In genomic region chr14:24425704-24426103, GRCh38 we compare ENCODE assay signal across 7 cellular contexts. TPM values are rescaled to one million over a fixed set of nuclear protein-coding genes. Genes with fewer than 3 reads are reported as not detected.
A peak's percentile ranks its signal among the peaks of the same experiment; 100 is the strongest.
DNase-seq lines count a peak whose midpoint lies in the region; ATAC-seq and TF ChIP-seq lines count a peak whose summit lies in the region.
"Had no signal": no experiment of that assay in that cellular context is flagged by ENCODE, and none has a peak within 500 bp of the region (broad histone marks: within the 10 kb centered on the region; RNA-seq: fewer than 3 reads in every experiment).

No MANE protein-coding gene starts in this region.

- no peaks in the 10 kb centered on the region for H3K36me3 Mint-ChIP-seq in stimulated activated naive CD8-positive, alpha-beta T cell treated with anti-CD3 and anti-CD28 coated beads, Interleukin-15, Interleukin-2, amounts not matched to agents 100 ng/mL and 50 ng/mL, for 24 hours (ENCODE audit: low read depth)

- TF ChIP-seq CTCF in epithelial cell of esophagus (IDR thresholded peaks at IDR 0.05; ENCODE audit: insufficient read depth, low read depth, low read length, missing control alignments): no peak

- H3K18ac ChIP-seq in mesendoderm (ENCODE audit: low read length): no peak overlapping the region

- intact Hi-C loops in aorta (cut with DNase I): no loop called here

- no peaks in the 10 kb centered on the region for H3K4me1 ChIP-seq in aorta (ENCODE audit: control insufficient read depth in 1 of 2, insufficient read depth in 2 of 2, low read length in 2 of 2)
- peaks cover 2% of the 10 kb centered on the region for H3K4me1 ChIP-seq in mesendoderm (ENCODE audit: control insufficient read depth, low read depth, low read length)

- no peak overlapping the region for H2BK5ac ChIP-seq in mesendoderm (ENCODE audit: low read length)

- no peak overlapping the region for H3K56ac ChIP-seq in mesendoderm (ENCODE audit: low read length)

- H3K27me3 ChIP-seq in aorta (ENCODE audit: control insufficient read depth in 1 of 2, insufficient read depth in 2 of 2, low read length in 1 of 2) (no peaks in the 10 kb centered on the region), mesendoderm (ENCODE audit: insufficient read depth, low read length, poor library complexity) (no peaks in the 10 kb centered on the region)

- DNase-seq in stimulated activated naive CD8-positive, alpha-beta T cell treated with anti-CD3 and anti-CD28 coated beads, Interleukin-15, amount 100 ng/mL, for 72 hours: no peak
- DNase-seq in epithelial cell of esophagus (ENCODE audit: low read depth) (peak; percentile 89), aorta (no peak), mesendoderm (no peak)
- DNase-seq: activated naive CD8-positive, alpha-beta T cell treated with anti-CD3 and anti-CD28 coated beads, Interleukin-2, amount 10 ng/mL, durations not matched to agents 7 days and 5 days had no signal

- no peak overlapping the region for H4K5ac ChIP-seq in mesendoderm (ENCODE audit: low read length)

- no peak overlapping the region for H3K4me3 Mint-ChIP-seq in stimulated activated naive CD8-positive, alpha-beta T cell treated with anti-CD3 and anti-CD28 coated beads, Interleukin-15, Interleukin-2, amounts not matched to agents 100 ng/mL and 50 ng/mL, for 24 hours
- H3K4me3 Mint-ChIP-seq in stimulated activated naive CD8-positive, alpha-beta T cell treated with anti-CD3 and anti-CD28 coated beads, Interleukin-15, amount 100 ng/mL, for 72 hours: no peak overlapping the region
- H3K4me3 Mint-ChIP-seq: activated naive CD8-positive, alpha-beta T cell treated with anti-CD3 and anti-CD28 coated beads, Interleukin-2, amount 10 ng/mL, durations not matched to agents 7 days and 5 days had no signal

- H3K4me3 ChIP-seq in epithelial cell of esophagus (ENCODE audit: low read length): no peak overlapping the region
- no peak overlapping the region for H3K4me3 ChIP-seq in aorta (ENCODE audit: low read length in 2 of 2)
- H3K4me3 ChIP-seq in mesendoderm (ENCODE audit: low read length): no peak overlapping the region

- H3K4me1 Mint-ChIP-seq in stimulated activated naive CD8-positive, alpha-beta T cell treated with anti-CD3 and anti-CD28 coated beads, Interleukin-15, Interleukin-2, amounts not matched to agents 100 ng/mL and 50 ng/mL, for 24 hours (ENCODE audit: low read depth): peaks cover 28% of the 10 kb centered on the region
- H3K4me1 Mint-ChIP-seq in stimulated activated naive CD8-positive, alpha-beta T cell treated with anti-CD3 and anti-CD28 coated beads, Interleukin-15, amount 100 ng/mL, for 72 hours: peaks cover 45% of the 10 kb centered on the region

- 39 to 44% methylated on average over 3 of the region's 3 CpGs for WGBS in aorta, 2 donors
- WGBS in mesendoderm (ENCODE audit: extremely low coverage, insufficient coverage, low lambda C conversion rate): no CpG with 5 or more reads among the region's 3 CpGs

- no peak overlapping the region for H2BK120ac ChIP-seq in mesendoderm (ENCODE audit: low read depth, low read length)

- H3K9ac ChIP-seq in mesendoderm (ENCODE audit: low read length): no peak overlapping the region

- no peaks in the 10 kb centered on the region for H3K79me2 ChIP-seq in mesendoderm (ENCODE audit: control insufficient read depth, insufficient read depth, low read length)

- peak overlapping the region; percentile 19 for H3K27ac Mint-ChIP-seq in stimulated activated naive CD8-positive, alpha-beta T cell treated with anti-CD3 and anti-CD28 coated beads, Interleukin-15, Interleukin-2, amounts not matched to agents 100 ng/mL and 50 ng/mL, for 24 hours
- no peak overlapping the region for H3K27ac Mint-ChIP-seq in stimulated activated naive CD8-positive, alpha-beta T cell treated with anti-CD3 and anti-CD28 coated beads, Interleukin-15, amount 100 ng/mL, for 72 hours

- H2BK15ac ChIP-seq in mesendoderm (replicated peaks; ENCODE audit: low read depth): no peak overlapping the region

- H4K8ac ChIP-seq in mesendoderm (ENCODE audit: low read depth, low read length): no peak overlapping the region

- no peak overlapping the region for H3K4me2 ChIP-seq in mesendoderm (ENCODE audit: low read length)

- no peaks in the 10 kb centered on the region for H3K27me3 Mint-ChIP-seq in stimulated activated naive CD8-positive, alpha-beta T cell treated with anti-CD3 and anti-CD28 coated beads, Interleukin-15, Interleukin-2, amounts not matched to agents 100 ng/mL and 50 ng/mL, for 24 hours
- no peaks in the 10 kb centered on the region for H3K27me3 Mint-ChIP-seq in stimulated activated naive CD8-positive, alpha-beta T cell treated with anti-CD3 and anti-CD28 coated beads, Interleukin-15, amount 100 ng/mL, for 72 hours

- H3K36me3 ChIP-seq in aorta (ENCODE audit: control insufficient read depth in 1 of 2, insufficient read depth in 2 of 2, low read length in 1 of 2): no peaks in the 10 kb centered on the region
- H3K36me3 ChIP-seq in mesendoderm (ENCODE audit: control insufficient read depth, insufficient read depth, low read length): no peaks in the 10 kb centered on the region

- H2AK5ac ChIP-seq in mesendoderm (ENCODE audit: low read length): no peak overlapping the region

- no peak overlapping the region for H3K4ac ChIP-seq in mesendoderm (ENCODE audit: low read depth, low read length)

- H3K23ac ChIP-seq in mesendoderm (ENCODE audit: low read length): no peak overlapping the region

- H3K27ac ChIP-seq in aorta (ENCODE audit: low read depth in 1 of 2, low read length in 2 of 2): no peak overlapping the region
- H3K27ac ChIP-seq in mesendoderm (ENCODE audit: low read depth, low read length): no peak overlapping the region

- no peaks in the 10 kb centered on the region for H3K9me3 Mint-ChIP-seq in stimulated activated naive CD8-positive, alpha-beta T cell treated with anti-CD3 and anti-CD28 coated beads, Interleukin-15, Interleukin-2, amounts not matched to agents 100 ng/mL and 50 ng/mL, for 24 hours
- H3K9me3 Mint-ChIP-seq in stimulated activated naive CD8-positive, alpha-beta T cell treated with anti-CD3 and anti-CD28 coated beads, Interleukin-15, amount 100 ng/mL, for 72 hours: no peaks in the 10 kb centered on the region
- H3K9me3 Mint-ChIP-seq: activated naive CD8-positive, alpha-beta T cell treated with anti-CD3 and anti-CD28 coated beads, Interleukin-2, amount 10 ng/mL, durations not matched to agents 7 days and 5 days had no signal

- ATAC-seq in stimulated activated naive CD8-positive, alpha-beta T cell treated with anti-CD3 and anti-CD28 coated beads, Interleukin-15, amount 100 ng/mL, for 72 hours: no peak
- peak; percentile 26 for ATAC-seq in aorta (ENCODE audit: low FRiP score)
- ATAC-seq in HG03521 (IDR thresholded peaks at IDR 0.05; ENCODE audit: unreplicated experiment): no peak

- H3K9me3 ChIP-seq in aorta (ENCODE audit: control insufficient read depth, low read length): no peaks in the 10 kb centered on the region

- H3K79me1 ChIP-seq in mesendoderm (ENCODE audit: low read length): no peaks in the 10 kb centered on the region

RNA-seq across cellular contexts. Expression of gene CBLN3, which starts 3.8 kb away (rescaled TPM):
- 10 to 100 TPM in 1 of 2 donors, 1 to 10 TPM in 1; 4.3 to 10.2 TPM for total RNA-seq in aorta
- 1 to 10 TPM; 1.3 to 5.6 TPM for polyA plus RNA-seq in aorta
- 0.20 TPM for polyA plus RNA-seq in mesendoderm (2013, experiment 1 of 2)
- 0.22 TPM for polyA plus RNA-seq in mesendoderm (2013, experiment 2 of 2)

RNA-seq across cellular contexts. Expression of gene KHNYN, which starts 4.0 kb away (rescaled TPM):
- total RNA-seq in aorta: 10 to 100 TPM; 49.9 to 64.9 TPM
- polyA plus RNA-seq in aorta: 10 to 100 TPM; 15.2 to 34.7 TPM
- 6.0 TPM for polyA plus RNA-seq in mesendoderm (2013, experiment 1 of 2)
- polyA plus RNA-seq in mesendoderm (2013, experiment 2 of 2): 6.3 TPM

RNA-seq across cellular contexts. Expression of gene SDR39U1, which starts 16.9 kb away (rescaled TPM):
- 10 to 100 TPM; 46.0 to 62.3 TPM for total RNA-seq in aorta
- polyA plus RNA-seq in aorta: 100 to 1,000 TPM in 1 of 2 donors, 10 to 100 TPM in 1; 24.0 to 163 TPM
- polyA plus RNA-seq in mesendoderm (2013, experiment 1 of 2): 34.8 TPM
- 39.1 TPM for polyA plus RNA-seq in mesendoderm (2013, experiment 2 of 2)

RNA-seq across cellular contexts. Expression of gene NYNRIN, which starts 26.9 kb away (rescaled TPM):
- 10 to 100 TPM; 11.2 to 31.6 TPM for total RNA-seq in aorta
- polyA plus RNA-seq in aorta: 1 to 10 TPM; 1.8 to 5.2 TPM
- 4.0 TPM for polyA plus RNA-seq in mesendoderm (2013, experiment 1 of 2)
- polyA plus RNA-seq in mesendoderm (2013, experiment 2 of 2): 3.9 TPM

RNA-seq across cellular contexts. Expression of gene NFATC4, which starts 57.7 kb away (rescaled TPM):
- 100 to 1,000 TPM in 1 of 2 donors, 10 to 100 TPM in 1; 85.5 to 121 TPM for total RNA-seq in aorta
- polyA plus RNA-seq in aorta: 100 to 1,000 TPM in 1 of 2 donors, 10 to 100 TPM in 1; 23.0 to 572 TPM
- 5.9 TPM for polyA plus RNA-seq in mesendoderm (2013, experiment 1 of 2)
- polyA plus RNA-seq in mesendoderm (2013, experiment 2 of 2): 5.1 TPM
- total RNA-seq: activated naive CD8-positive, alpha-beta T cell treated with anti-CD3 and anti-CD28 coated beads, Interleukin-2, amount 10 ng/mL, durations not matched to agents 7 days and 5 days had no signal
